16 cellular contexts compared by ENCODE assay signal in the genomic region with DNA sequence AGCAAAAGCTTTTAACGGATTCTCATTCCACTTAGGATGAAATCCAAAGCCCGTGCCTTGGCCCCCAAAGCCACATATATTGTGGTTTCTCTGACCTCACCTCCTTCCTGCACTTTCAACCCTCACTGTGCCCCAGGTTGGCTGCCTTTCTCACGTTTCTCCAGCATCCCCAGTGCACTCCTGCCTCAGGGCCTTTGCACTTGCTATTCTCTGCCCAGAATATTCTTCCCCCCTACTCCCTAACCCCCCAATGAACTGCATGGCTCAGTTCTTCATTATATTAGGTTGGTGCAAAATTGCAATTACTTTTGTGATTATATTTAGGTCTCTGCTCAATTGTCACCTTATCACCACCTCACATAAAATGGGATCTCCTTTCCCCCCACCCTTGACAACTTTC.
"Had no signal": no experiment of that assay in that cellular context is flagged by ENCODE, and none has a peak within 500 bp of the region (broad histone marks: within the 10 kb centered on the region; RNA-seq: fewer than 3 reads in every experiment).

No MANE protein-coding gene starts in this region.

- H3K27me3 ChIP-seq: dorsolateral prefrontal cortex, heart left ventricle, ovary, sigmoid colon, uterus had no signal

- H3K36me3 Mint-ChIP-seq: natural killer cell treated with Interleukin-12 subunit alpha and Interleukin-12 subunit beta and Interleukin-15 and Interleukin-18, amount 100 ng/mL, for 72 hours had no signal

- H3K27me3 Mint-ChIP-seq: stimulated activated naive CD8-positive, alpha-beta T cell treated with anti-CD3 and anti-CD28 coated beads, Interleukin-15, amount 100 ng/mL, for 72 hours had no signal

- H3K27ac Mint-ChIP-seq: natural killer cell treated with Interleukin-12 subunit alpha and Interleukin-12 subunit beta and Interleukin-15 and Interleukin-18, amount 100 ng/mL, for 72 hours; stimulated activated naive CD8-positive, alpha-beta T cell treated with anti-CD3 and anti-CD28 coated beads, Interleukin-15, amount 100 ng/mL, for 72 hours had no signal

- H3K27ac ChIP-seq: dorsolateral prefrontal cortex, heart left ventricle, ovary had no signal

- H3K36me3 ChIP-seq: ovary, uterus had no signal

- H3K9me3 ChIP-seq: heart left ventricle, ovary, sigmoid colon, thoracic aorta, uterus had no signal

- H3K4me3 ChIP-seq: dorsolateral prefrontal cortex, heart left ventricle, lung, ovary, sigmoid colon, thoracic aorta, uterus had no signal

- H3K9me3 Mint-ChIP-seq: activated naive CD4-positive, alpha-beta T cell treated with anti-CD3 and anti-CD28 coated beads, Interleukin-2, amount 50 U/mL, for 72 hours; natural killer cell treated with Interleukin-12 subunit alpha and Interleukin-12 subunit beta and Interleukin-15 and Interleukin-18, amount 100 ng/mL, for 72 hours; stimulated activated naive CD8-positive, alpha-beta T cell treated with anti-CD3 and anti-CD28 coated beads, Interleukin-15, amount 100 ng/mL, for 72 hours had no signal

- DNase-seq: activated T-cell treated with anti-CD3 and anti-CD28 coated beads, Interleukin-2, amount 50 U/mL, for 1 hour; amniotic stem cell; dorsolateral prefrontal cortex; foreskin melanocyte; heart left ventricle; left colon; ovary; stimulated activated CD4-positive, alpha-beta T cell treated with anti-CD3 and anti-CD28 coated beads, Interleukin-4, amount 100 ng/mL, for 1 hour; stimulated activated CD8-positive, alpha-beta memory T cell treated with anti-CD3 and anti-CD28 coated beads, Interleukin-4, amount 100 ng/mL, for 48 hours; stimulated activated naive CD8-positive, alpha-beta T cell treated with anti-CD3 and anti-CD28 coated beads, Interleukin-15, amount 100 ng/mL, for 72 hours had no signal

- H3K4me3 Mint-ChIP-seq: natural killer cell treated with Interleukin-12 subunit alpha and Interleukin-12 subunit beta and Interleukin-15 and Interleukin-18, amount 100 ng/mL, for 72 hours; stimulated activated naive CD8-positive, alpha-beta T cell treated with anti-CD3 and anti-CD28 coated beads, Interleukin-15, amount 100 ng/mL, for 72 hours had no signal
